ENCODE assay signal across 17 cellular contexts in the genomic region with DNA sequence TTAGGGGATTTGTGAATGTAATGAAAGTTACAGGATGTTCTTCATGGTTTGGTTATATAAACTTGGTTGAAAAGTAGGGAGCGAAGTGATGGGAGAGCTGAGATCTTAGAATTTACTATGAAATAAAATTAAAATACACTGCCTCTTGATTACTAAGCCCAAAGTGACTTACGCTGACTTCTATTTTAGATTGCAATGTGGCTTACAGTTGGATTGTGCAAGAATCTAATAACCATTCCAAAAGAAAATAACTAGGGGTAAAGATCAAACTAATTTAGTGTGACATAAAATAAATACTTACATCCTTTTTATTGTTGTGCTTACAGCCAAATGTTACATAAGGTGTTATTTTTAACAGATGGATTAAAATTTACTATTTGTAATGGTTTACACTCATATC. TPM values are rescaled to one million over a fixed set of nuclear protein-coding genes. Genes with fewer than 3 reads are reported as not detected.
DNase-seq lines count a peak whose midpoint lies in the region; ATAC-seq and TF ChIP-seq lines count a peak whose summit lies in the region.
"Had no signal": no experiment of that assay in that cellular context is flagged by ENCODE, and none has a peak within 500 bp of the region (broad histone marks: within the 10 kb centered on the region; RNA-seq: fewer than 3 reads in every experiment).

No MANE protein-coding gene starts in this region.

- TF ChIP-seq RAD21 in HCT116 (IDR thresholded peaks at IDR 0.05; ENCODE audit: low read depth), result no peak

- TF ChIP-seq POLR2A in HCT116 (IDR thresholded peaks at IDR 0.05; ENCODE audit: borderline replicate concordance, extremely low read depth, insufficient read depth, insufficient read length) (no peak), vagina (IDR thresholded peaks at IDR 0.05) (no peak)

- no peak overlapping the region for H3K9ac ChIP-seq in HCT116 (ENCODE audit: low read length)
- H3K9ac ChIP-seq in MM.1S (ENCODE audit: low read length), result no peak overlapping the region
- H3K9ac ChIP-seq: KMS-11 had no signal

- no peaks in the 10 kb centered on the region for H3K4me1 Mint-ChIP-seq in activated CD4-positive, alpha-beta T cell treated with anti-CD3 and anti-CD28 coated beads, Interleukin-2, amount 10 ng/mL, durations not matched to agents 7 days and 5 days
- H3K4me1 Mint-ChIP-seq: H9 had no signal

- H3K9me3 Mint-ChIP-seq in activated CD4-positive, alpha-beta T cell treated with anti-CD3 and anti-CD28 coated beads, Interleukin-2, amount 10 ng/mL, durations not matched to agents 7 days and 5 days, result no peaks in the 10 kb centered on the region
- H3K9me3 Mint-ChIP-seq: H9 had no signal

- TF ChIP-seq CTCF in HCT116 (IDR thresholded peaks at IDR 0.05 in 2 of 3, conservative IDR thresholded peaks at IDR 0.05 in 1 of 3; ENCODE audit: borderline replicate concordance in 1 of 3, insufficient read depth in 1 of 3, low read depth in 2 of 3, low read length in 2 of 3) (no peak), mucosa of descending colon (IDR thresholded peaks at IDR 0.05) (no peak), vagina (IDR thresholded peaks at IDR 0.05) (no peak), MM.1S (IDR thresholded peaks at IDR 0.05; ENCODE audit: low read length) (no peak)

- DNase-seq in HCT116 (ENCODE audit: low read depth, low spot score) (no peak), fibroblast of gingiva (ENCODE audit: low read depth) (peak; percentile 46), mucosa of descending colon (no peak), vagina (ENCODE audit: extremely low spot score in 2 of 2) (no peak), MM.1S (no peak)
- DNase-seq in activated CD4-positive, alpha-beta T cell treated with anti-CD3 and anti-CD28 coated beads, Interleukin-2, amount 50 U/mL, for 4 hours, result no peak
- DNase-seq in activated CD4-positive, alpha-beta T cell treated with anti-CD3 and anti-CD28 coated beads, Interleukin-2, amount 10 ng/mL, durations not matched to agents 7 days and 5 days, result no peak
- DNase-seq: H9, NCI-H1105 treated with DMSO at 0.1 percent for 48 hours, NCI-H187, NCI-H774, PC-9 had no signal

- H3K79me2 ChIP-seq in HCT116 (ENCODE audit: insufficient read depth, low read length), result peaks cover 10% of the 10 kb centered on the region
- no peaks in the 10 kb centered on the region for H3K79me2 ChIP-seq in MM.1S (ENCODE audit: low read length)

- H3K36me3 ChIP-seq in HCT116 (ENCODE audit: control insufficient read depth in 1 of 2, insufficient read depth in 2 of 2, low read length in 2 of 2) (peaks cover 7 to 14% of the 10 kb centered on the region in 2 experiments), mucosa of descending colon (ENCODE audit: low read depth) (no peaks in the 10 kb centered on the region), vagina (no peaks in the 10 kb centered on the region), MM.1S (replicated peaks; ENCODE audit: insufficient read depth, low read length) (no peaks in the 10 kb centered on the region)

- ATAC-seq in HCT116 (no peak), mucosa of descending colon (peak; percentile 48)

- H3K27ac ChIP-seq in HCT116 (ENCODE audit: low read depth, low read length), result peak overlapping the region; percentile 56; the same call in 1 of the 2 replicates
- H3K27ac ChIP-seq in vagina, result peak overlapping the region; percentile 1
- no peak overlapping the region for H3K27ac ChIP-seq in MM.1S (ENCODE audit: low read length)
- H3K27ac ChIP-seq: HL-60, KMS-11, PC-9 had no signal

- no peak overlapping the region for H2AFZ ChIP-seq in HCT116 (ENCODE audit: low read depth, low read length, poor library complexity, severe bottlenecking)
- no peak overlapping the region for H2AFZ ChIP-seq in MM.1S (ENCODE audit: low read length)
- H2AFZ ChIP-seq: PC-9 had no signal

- H3K4me2 ChIP-seq in HCT116 (ENCODE audit: low read length) (no peak overlapping the region), MM.1S (ENCODE audit: low read depth, low read length) (no peak overlapping the region)
- H3K4me2 ChIP-seq: KMS-11, PC-9 had no signal

- no peak overlapping the region for H3K4me3 ChIP-seq in HCT116 (replicated peaks in 1 of 2; ENCODE audit: low read depth in 1 of 2, low read length in 2 of 2)
- H3K4me3 ChIP-seq in mucosa of descending colon, result no peak overlapping the region
- H3K4me3 ChIP-seq in vagina, result no peak overlapping the region
- no peak overlapping the region for H3K4me3 ChIP-seq in MM.1S (ENCODE audit: low read length)
- H3K4me3 ChIP-seq: PC-9 had no signal

- no peaks in the 10 kb centered on the region for H3F3A ChIP-seq in MM.1S (ENCODE audit: insufficient read depth, low read length)

- H3K4me3 Mint-ChIP-seq in activated CD4-positive, alpha-beta T cell treated with anti-CD3 and anti-CD28 coated beads, Interleukin-2, amount 10 ng/mL, durations not matched to agents 7 days and 5 days, result no peak overlapping the region
- H3K4me3 Mint-ChIP-seq: H9 had no signal

- POLR2A ChIA-PET in HCT116 (lab: Charles Lee), result no interaction called here
- POLR2A ChIA-PET in activated CD4-positive, alpha-beta T cell treated with anti-CD3 and anti-CD28 coated beads, Interleukin-2, amount 10 ng/mL, durations not matched to agents 7 days and 5 days (lab: Charles Lee), result no interaction called here

- RAD21 ChIA-PET in HCT116 (lab: Charles Lee; ENCODE audit: low non-redundant PET in 1 of 2, low total read pairs in 2 of 2, uncharacterized antibody in 2 of 2, unreplicated experiment in 2 of 2), result no interaction called here

- CTCF ChIA-PET in HCT116 (lab: Charles Lee), result no interaction called here
- CTCF ChIA-PET in activated CD4-positive, alpha-beta T cell treated with anti-CD3 and anti-CD28 coated beads, Interleukin-2, amount 10 ng/mL, durations not matched to agents 7 days and 5 days (lab: Charles Lee), result no interaction called here

- H3K27me3 Mint-ChIP-seq in activated CD4-positive, alpha-beta T cell treated with anti-CD3 and anti-CD28 coated beads, Interleukin-2, amount 10 ng/mL, durations not matched to agents 7 days and 5 days, result no peaks in the 10 kb centered on the region

- H3K9me2 ChIP-seq in HCT116 (ENCODE audit: insufficient read depth), result no peaks in the 10 kb centered on the region
- no peaks in the 10 kb centered on the region for H3K9me2 ChIP-seq in MM.1S (replicated peaks; ENCODE audit: insufficient read depth, low read length)

- no peaks in the 10 kb centered on the region for H3K27me3 ChIP-seq in HCT116 (ENCODE audit: insufficient read depth, low read length)
- H3K27me3 ChIP-seq in vagina, result no peaks in the 10 kb centered on the region
- no peaks in the 10 kb centered on the region for H3K27me3 ChIP-seq in MM.1S (replicated peaks; ENCODE audit: insufficient read depth, low read length)

- H3K27ac Mint-ChIP-seq in activated CD4-positive, alpha-beta T cell treated with anti-CD3 and anti-CD28 coated beads, Interleukin-2, amount 10 ng/mL, durations not matched to agents 7 days and 5 days, result no peak overlapping the region
- H3K27ac Mint-ChIP-seq: H9 had no signal

- H3K4me1 ChIP-seq in HCT116 (ENCODE audit: control insufficient read depth in 1 of 2, insufficient read depth in 2 of 2, low read length in 2 of 2), result peaks cover 19 to 73% of the 10 kb centered on the region in 2 experiments; a peak in 3 of 4 replicates
- no peaks in the 10 kb centered on the region for H3K4me1 ChIP-seq in mucosa of descending colon (ENCODE audit: low read depth)
- H3K4me1 ChIP-seq in vagina, result no peaks in the 10 kb centered on the region
- H3K4me1 ChIP-seq in MM.1S (ENCODE audit: low read length), result no peaks in the 10 kb centered on the region

- intact Hi-C loops in HCT116 (cut with micrococcal nuclease) (no loop called here), mucosa of descending colon (cut with DNase I, micrococcal nuclease) (no loop called here), vagina (cut with DNase I) (no loop called here)

- BruUV-seq in HCT116 (replicated peaks; lab: Mats Ljungman, UMichigan), result no TSS peak

- no peaks in the 10 kb centered on the region for H4K20me1 ChIP-seq in HCT116 (ENCODE audit: insufficient read depth)
- H4K20me1 ChIP-seq in MM.1S (ENCODE audit: insufficient read depth, low read length), result no peaks in the 10 kb centered on the region

- H3K9me3 ChIP-seq in HCT116 (ENCODE audit: control insufficient read depth in 1 of 2, insufficient read depth in 1 of 2, low read depth in 1 of 2, low read length in 2 of 2) (no peaks in the 10 kb centered on the region), mucosa of descending colon (no peaks in the 10 kb centered on the region), vagina (no peaks in the 10 kb centered on the region), MM.1S (replicated peaks; ENCODE audit: insufficient read depth, low read length) (no peaks in the 10 kb centered on the region)

- H3K36me3 Mint-ChIP-seq in activated CD4-positive, alpha-beta T cell treated with anti-CD3 and anti-CD28 coated beads, Interleukin-2, amount 10 ng/mL, durations not matched to agents 7 days and 5 days (ENCODE audit: low read depth), result peaks cover 6% of the 10 kb centered on the region

TF ChIP-seq in HCT116, 20 proteins besides CTCF, POLR2A, EP300 and RAD21:
- TF ChIP-seq SP1 (IDR thresholded peaks at IDR 0.05; ENCODE audit: low read depth) (0 out of 2 replicates have a peak, but pooled peaks have one; percentile 6), CEBPB (IDR thresholded peaks at IDR 0.05; ENCODE audit: low read depth) (peak; percentile 71)
- TF ChIP-seq, protein P1, sequence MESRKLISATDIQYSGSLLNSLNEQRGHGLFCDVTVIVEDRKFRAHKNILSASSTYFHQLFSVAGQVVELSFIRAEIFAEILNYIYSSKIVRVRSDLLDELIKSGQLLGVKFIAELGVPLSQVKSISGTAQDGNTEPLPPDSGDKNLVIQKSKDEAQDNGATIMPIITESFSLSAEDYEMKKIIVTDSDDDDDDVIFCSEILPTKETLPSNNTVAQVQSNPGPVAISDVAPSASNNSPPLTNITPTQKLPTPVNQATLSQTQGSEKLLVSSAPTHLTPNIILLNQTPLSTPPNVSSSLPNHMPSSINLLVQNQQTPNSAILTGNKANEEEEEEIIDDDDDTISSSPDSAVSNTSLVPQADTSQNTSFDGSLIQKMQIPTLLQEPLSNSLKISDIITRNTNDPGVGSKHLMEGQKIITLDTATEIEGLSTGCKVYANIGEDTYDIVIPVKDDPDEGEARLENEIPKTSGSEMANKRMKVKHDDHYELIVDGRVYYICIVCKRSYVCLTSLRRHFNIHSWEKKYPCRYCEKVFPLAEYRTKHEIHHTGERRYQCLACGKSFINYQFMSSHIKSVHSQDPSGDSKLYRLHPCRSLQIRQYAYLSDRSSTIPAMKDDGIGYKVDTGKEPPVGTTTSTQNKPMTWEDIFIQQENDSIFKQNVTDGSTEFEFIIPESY (IDR thresholded peaks at IDR 0.05; ENCODE audit: extremely low read depth, insufficient replicate concordance, low read length), result no peak
TF ChIP-seq in HCT116: peak in this region for 2.

RNA-seq across cellular contexts. Expression of a gene that starts 15.3 kb away (rescaled TPM):
- total RNA-seq in HCT116 (2021; ENCODE audit: unreplicated experiment) (152 TPM), mucosa of descending colon (1 to 10 TPM in 1 of 3 donors, not detected in 2; 1.4 TPM), vagina (7.4 TPM)
- 89.8 and 100 TPM in 2 replicates for polyA plus RNA-seq in HCT116 (2012)
- total RNA-seq in activated CD4-positive, alpha-beta T cell treated with anti-CD3 and anti-CD28 coated beads, Interleukin-2, amount 10 ng/mL, durations not matched to agents 7 days and 5 days, result not detected
- total RNA-seq: H9, MCF 10A, NCI-H460, PC-9, SK-MEL-5 had no signal

RNA-seq across cellular contexts. Expression of a gene that starts 52.0 kb away (rescaled TPM):
- total RNA-seq in HCT116 (2021; ENCODE audit: unreplicated experiment), result 322 TPM
- 103 and 148 TPM in 2 replicates for polyA plus RNA-seq in HCT116 (2012)
- 10 to 100 TPM; 27.2 to 38.8 (median 36.6) TPM for total RNA-seq in mucosa of descending colon
- total RNA-seq in vagina, result 36.1 TPM
- total RNA-seq in activated CD4-positive, alpha-beta T cell treated with anti-CD3 and anti-CD28 coated beads, Interleukin-2, amount 10 ng/mL, durations not matched to agents 7 days and 5 days, result 10 to 100 TPM; 12.2 to 15.6 TPM

Comparison
In these comparisons a context has a peak if more than half of its experiments do, and no peak if none do; other contexts are left out.
1. RNA of a gene that starts 15.3 kb away (total RNA-seq): 152 TPM in HCT116 (single experiment); 7.4 TPM in vagina (single experiment), 1.4 TPM in mucosa of descending colon and not detected in activated CD4-positive, alpha-beta T cell treated with anti-CD3 and anti-CD28 coated beads, Interleukin-2, amount 10 ng/mL, durations not matched to agents 7 days and 5 days; every median in the first group is over 10 times any median in the second.